21 cellular contexts compared by ENCODE assay signal in genomic region chr18:708096-708495, GRCh38.
"Had no signal": no experiment of that assay in that cellular context is flagged by ENCODE, and none has a peak within 500 bp of the region (broad histone marks: within the 10 kb centered on the region; RNA-seq: fewer than 3 reads in every experiment).

No MANE protein-coding gene starts in this region.

- H3K27ac Mint-ChIP-seq: activated CD4-positive, alpha-beta memory T cell treated with anti-CD3 and anti-CD28 coated beads for 36 hours had no signal

- H3K4me3 Mint-ChIP-seq: activated CD4-positive, alpha-beta memory T cell treated with anti-CD3 and anti-CD28 coated beads for 36 hours; activated naive CD4-positive, alpha-beta T cell treated with anti-CD3 and anti-CD28 coated beads, Interleukin-2, amount 10 ng/mL, durations not matched to agents 7 days and 5 days; activated T-cell treated with anti-CD3 and anti-CD28 coated beads, Interleukin-2, amount 50 U/mL, for 24 hours had no signal

- H3K27me3 ChIP-seq: sigmoid colon, testis had no signal

- H3K9me3 ChIP-seq: left lung, sigmoid colon, testis had no signal

- DNase-seq: activated CD4-positive, alpha-beta memory T cell treated with anti-CD3 and anti-CD28 coated beads for 36 hours; activated CD4-positive, alpha-beta T cell treated with anti-CD3 and anti-CD28 coated beads for 48 hours; activated CD4-positive, CD25-positive, alpha-beta regulatory T cell; activated effector memory CD4-positive, alpha-beta T cell treated with anti-CD3 and anti-CD28 coated beads, Interleukin-2, amount 50 U/mL, for 16 hours; activated naive CD4-positive, alpha-beta T cell treated with anti-CD3 and anti-CD28 coated beads, Interleukin-2, amount 10 ng/mL, durations not matched to agents 7 days and 5 days; activated T-cell treated with anti-CD3 and anti-CD28 coated beads, Interleukin-2, amount 50 U/mL, for 24 hours; amygdala; foreskin fibroblast; kidney; left lung; naive B cell; occipital lobe; posterior cingulate gyrus; sigmoid colon; stimulated activated CD4-positive, alpha-beta T cell treated with anti-CD3 and anti-CD28 coated beads, Interleukin-2, amount 100 ng/mL, for 48 hours; stimulated activated CD8-positive, alpha-beta memory T cell treated with anti-CD3 and anti-CD28 coated beads, Interleukin-4, amount 100 ng/mL, for 48 hours; stimulated activated naive CD4-positive, alpha-beta T cell; T1000; testis; trophoblast cell had no signal

- H3K9me3 Mint-ChIP-seq: activated CD4-positive, alpha-beta memory T cell treated with anti-CD3 and anti-CD28 coated beads for 36 hours; activated naive CD4-positive, alpha-beta T cell treated with anti-CD3 and anti-CD28 coated beads, Interleukin-2, amount 10 ng/mL, durations not matched to agents 7 days and 5 days; activated T-cell treated with anti-CD3 and anti-CD28 coated beads, Interleukin-2, amount 50 U/mL, for 24 hours had no signal

- H3K27ac ChIP-seq: left lung, sigmoid colon, testis had no signal

- ATAC-seq: left lung, SK-N-SH treated with all-trans-retinoic acid at 6 μM for 48 hours had no signal

- H3K27me3 Mint-ChIP-seq: activated CD4-positive, alpha-beta memory T cell treated with anti-CD3 and anti-CD28 coated beads for 36 hours; activated T-cell treated with anti-CD3 and anti-CD28 coated beads, Interleukin-2, amount 50 U/mL, for 24 hours had no signal
